13 cellular contexts compared by ENCODE assay signal in the genomic region with DNA sequence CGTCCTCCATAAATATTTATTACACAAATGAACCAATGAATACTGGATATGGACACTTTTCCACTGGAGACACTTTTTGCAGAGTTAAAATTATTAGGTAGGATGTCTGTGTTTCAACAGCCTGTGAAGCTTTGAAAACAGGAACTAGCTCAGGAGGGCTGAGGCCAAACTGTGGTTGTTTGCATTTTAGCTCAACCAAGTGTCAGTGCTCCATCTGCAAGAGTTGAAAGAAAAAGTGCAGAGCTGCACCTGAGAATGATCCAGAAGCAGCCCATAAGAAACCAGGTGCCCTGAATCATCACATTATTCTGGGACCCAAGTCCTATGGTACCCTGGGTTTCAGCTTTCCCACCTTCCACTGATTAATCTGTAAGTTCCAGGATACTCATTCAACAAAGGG.
A peak's percentile ranks its signal among the peaks of the same experiment; 100 is the strongest.
DNase-seq lines count a peak whose midpoint lies in the region; ATAC-seq and TF ChIP-seq lines count a peak whose summit lies in the region.
"Had no signal": no experiment of that assay in that cellular context is flagged by ENCODE, and none has a peak within 500 bp of the region (broad histone marks: within the 10 kb centered on the region; RNA-seq: fewer than 3 reads in every experiment).

No MANE protein-coding gene starts in this region.

- H3K27me3 Mint-ChIP-seq in CD4-positive, alpha-beta T cell, result no peaks in the 10 kb centered on the region
- no peaks in the 10 kb centered on the region for H3K27me3 Mint-ChIP-seq in T-cell

- H3K4me1 Mint-ChIP-seq in CD4-positive, alpha-beta T cell (ENCODE audit: low read depth), result peaks cover 34% of the 10 kb centered on the region
- peaks cover 24 to 35% (median 25%) of the 10 kb centered on the region in 3 donors for H3K4me1 Mint-ChIP-seq in T-cell

- CTCF ChIA-PET in CD4-positive, alpha-beta T cell (lab: Charles Lee), result interaction anchor here (1.5 kb wide), 1 partner anchor 34 kb away, joined by 7 read pairs; no protein-coding TSS in a partner anchor
- CTCF ChIA-PET in T-cell (lab: Charles Lee), result no interaction called here

- no peak for DNase-seq in CD4-positive, alpha-beta T cell
- DNase-seq in KBM-7 (peak; percentile 14), T-cell (peak in 6 of 34 experiments; percentile 1 to 28 (median 4)), prostate gland (ENCODE audit: low spot score) (no peak), NCI-H2107 treated with DMSO at 0.1 percent for 48 hours (lab: John Stamatoyannopoulos, UW; ENCODE audit: unreplicated experiment) (no peak), GF-D8 (lab: John Stamatoyannopoulos, UW) (no peak)
- DNase-seq: activated T-cell treated with anti-CD3 and anti-CD28 coated beads for 4 hours, DMS 273 treated with DMSO at 0.1 percent for 48 hours, NCI-H2029, NCI-H524 treated with DMSO at 0.1 percent for 48 hours had no signal

- peak overlapping the region; percentile 29 for H3K27ac Mint-ChIP-seq in CD4-positive, alpha-beta T cell
- peak overlapping the region; percentile 85 to 92 for H3K27ac Mint-ChIP-seq in T-cell
- H3K27ac Mint-ChIP-seq: B cell had no signal

- peaks cover 5% of the 10 kb centered on the region for H3K9me3 Mint-ChIP-seq in CD4-positive, alpha-beta T cell
- H3K9me3 Mint-ChIP-seq in T-cell, result peaks cover 12 to 18% (median 12%) of the 10 kb centered on the region in 3 donors

- H3K27me3 ChIP-seq in CD4-positive, alpha-beta T cell (ENCODE audit: control insufficient read depth, insufficient read depth, low read length), result no peaks in the 10 kb centered on the region
- H3K27me3 ChIP-seq in prostate gland (replicated peaks; ENCODE audit: insufficient read depth), result no peaks in the 10 kb centered on the region

- ATAC-seq in CD4-positive, alpha-beta T cell (ENCODE audit: poor library complexity), result no peak
- ATAC-seq in T-cell (replicated peaks in 1 of 4) (peak; percentile 50 to 94 (median 69)), GM21526 (IDR thresholded peaks at IDR 0.05; ENCODE audit: low FRiP score, unreplicated experiment) (no peak), GM18870 (IDR thresholded peaks at IDR 0.05; ENCODE audit: unreplicated experiment) (no peak)

- no peaks in the 10 kb centered on the region for H3K36me3 Mint-ChIP-seq in CD4-positive, alpha-beta T cell (ENCODE audit: low read depth)
- peaks cover 7% of the 10 kb centered on the region for H3K36me3 Mint-ChIP-seq in T-cell

- no peak overlapping the region for H3K4me3 ChIP-seq in prostate gland

- H3K27ac ChIP-seq in CD4-positive, alpha-beta T cell (ENCODE audit: low read depth, low read length), result no peak overlapping the region
- H3K27ac ChIP-seq in prostate gland, result peak overlapping the region; percentile 45 to 47

- H3K9me3 ChIP-seq in CD4-positive, alpha-beta T cell (ENCODE audit: control insufficient read depth, low read length), result peaks cover 4% of the 10 kb centered on the region
- no peaks in the 10 kb centered on the region for H3K9me3 ChIP-seq in prostate gland

- no peak for TF ChIP-seq CTCF in CD4-positive, alpha-beta T cell (IDR thresholded peaks at IDR 0.05)
- no peak for TF ChIP-seq CTCF in prostate gland (IDR thresholded peaks at IDR 0.05)

- no peak for TF ChIP-seq POLR2A in prostate gland (IDR thresholded peaks at IDR 0.05)

- WGBS in prostate gland, result 16% methylated on average over 1 of the region's 1 CpG

- in situ Hi-C loops in KBM-7 (cut with MboI; ENCODE audit: low pct_unique_long_range_greater_than_20kb, low sequenced_read_pairs), result no loop called here

- intact Hi-C loops in CD4-positive, alpha-beta T cell (cut with DNase I, micrococcal nuclease), result no loop called here
- intact Hi-C loops in prostate gland (cut with DNase I), result no loop called here

- POLR2A ChIA-PET in CD4-positive, alpha-beta T cell (lab: Charles Lee), result interaction anchor here (0.6 to 1.4 kb wide), 4 partner anchors 8 to 787 kb away, joined by 3 to 5 read pairs (median 4); no protein-coding TSS in a partner anchor
- POLR2A ChIA-PET in T-cell (lab: Charles Lee), result interaction anchor here in 1 of 2 donors (0.8 kb wide), 1 partner anchor 380 kb away, joined by 3 read pairs; no protein-coding TSS in a partner anchor

- H3K4me3 Mint-ChIP-seq in CD4-positive, alpha-beta T cell, result peak overlapping the region; percentile 47
- peak overlapping the region in 2 of 3 donors; percentile 4 to 46 for H3K4me3 Mint-ChIP-seq in T-cell
- H3K4me3 Mint-ChIP-seq: B cell had no signal

- H3K36me3 ChIP-seq in prostate gland, result no peaks in the 10 kb centered on the region

- peaks cover 3% of the 10 kb centered on the region for H3K4me1 ChIP-seq in prostate gland (replicated peaks)

Comparison
In these comparisons a context has a peak if more than half of its experiments do, and no peak if none do; other contexts are left out.
1. ATAC-seq: peak in T-cell (4 of 4); none in CD4-positive, alpha-beta T cell (single experiment), GM21526 (single experiment) and GM18870 (single experiment).